24 cellular contexts compared by ENCODE assay signal in genomic region chr3:124456506-124456905, GRCh38.
"Had no signal": no experiment of that assay in that cellular context is flagged by ENCODE, and none has a peak within 500 bp of the region (broad histone marks: within the 10 kb centered on the region; RNA-seq: fewer than 3 reads in every experiment).

No MANE protein-coding gene starts in this region.

- H3K4me3 Mint-ChIP-seq: activated B cell treated with CpG ODN at 0.5 μM for 24 hours; activated CD4-positive, alpha-beta T cell treated with anti-CD3 and anti-CD28 coated beads for 36 hours; activated T-cell treated with anti-CD3 and anti-CD28 coated beads, Interleukin-2, amount 50 U/mL, for 24 hours; activated T-helper 17 cell treated with anti-CD3 and anti-CD28 coated beads, Interleukin-2, amount 50 U/mL, for 72 hours; natural killer cell; T-helper 2 cell treated with Interferon-gamma antibody and Interleukin-4, amounts not matched to agents 5 μg/mL and 100 μg/mL, for 36 hours; type B pancreatic cell had no signal

- H3K27ac ChIP-seq: prostate gland had no signal

- H3K4me1 Mint-ChIP-seq: activated CD4-positive, alpha-beta T cell treated with anti-CD3 and anti-CD28 coated beads for 36 hours; activated T-helper 17 cell treated with anti-CD3 and anti-CD28 coated beads, Interleukin-2, amount 50 U/mL, for 72 hours; natural killer cell had no signal

- H3K9me3 ChIP-seq: prostate gland, thoracic aorta had no signal

- H3K36me3 Mint-ChIP-seq: activated naive CD4-positive, alpha-beta T cell treated with anti-CD3 and anti-CD28 coated beads, Interleukin-2, amount 50 U/mL, for 72 hours; natural killer cell had no signal

- H3K4me1 ChIP-seq: prostate gland had no signal

- ATAC-seq: activated CD4-positive, alpha-beta T cell treated with anti-CD3 and anti-CD28 coated beads for 36 hours; activated naive CD4-positive, alpha-beta T cell treated with anti-CD3 and anti-CD28 coated beads, Interleukin-2, amount 50 U/mL, for 72 hours; activated T-helper 17 cell treated with anti-CD3 and anti-CD28 coated beads, Interleukin-2, amount 50 U/mL, for 72 hours; left lobe of liver; natural killer cell; SK-N-SH treated with all-trans-retinoic acid at 6 μM for 48 hours had no signal

- H3K27me3 Mint-ChIP-seq: type B pancreatic cell had no signal

- H3K4me3 ChIP-seq: prostate gland, thoracic aorta had no signal

- H3K9me3 Mint-ChIP-seq: activated B cell treated with CpG ODN at 0.5 μM for 24 hours; activated T-cell treated with anti-CD3 and anti-CD28 coated beads, Interleukin-2, amount 50 U/mL, for 24 hours; activated T-helper 17 cell treated with anti-CD3 and anti-CD28 coated beads, Interleukin-2, amount 50 U/mL, for 72 hours; natural killer cell; T-helper 2 cell treated with Interferon-gamma antibody and Interleukin-4, amounts not matched to agents 5 μg/mL and 100 μg/mL, for 36 hours; type B pancreatic cell had no signal

- H3K36me3 ChIP-seq: prostate gland had no signal

- H3K27ac Mint-ChIP-seq: activated B cell treated with CpG ODN at 0.5 μM for 24 hours; activated CD4-positive, alpha-beta T cell treated with anti-CD3 and anti-CD28 coated beads for 36 hours; activated naive CD4-positive, alpha-beta T cell treated with anti-CD3 and anti-CD28 coated beads, Interleukin-2, amount 50 U/mL, for 72 hours; activated T-cell treated with anti-CD3 and anti-CD28 coated beads, Interleukin-2, amount 50 U/mL, for 24 hours; activated T-helper 17 cell treated with anti-CD3 and anti-CD28 coated beads, Interleukin-2, amount 50 U/mL, for 72 hours; natural killer cell; T-helper 2 cell treated with Interferon-gamma antibody and Interleukin-4, amounts not matched to agents 5 μg/mL and 100 μg/mL, for 36 hours; type B pancreatic cell had no signal

- DNase-seq: activated B cell treated with CpG ODN at 0.5 μM for 24 hours; activated CD4-positive, alpha-beta T cell treated with anti-CD3 and anti-CD28 coated beads for 36 hours; activated CD4-positive, alpha-beta T cell treated with anti-CD3 and anti-CD28 coated beads, Interleukin-2, amount 50 U/mL, for 4 hours; activated CD8-positive, alpha-beta memory T cell treated with anti-CD3 and anti-CD28 coated beads for 24 hours; activated CD8-positive, alpha-beta memory T cell treated with anti-CD3 and anti-CD28 coated beads, Interleukin-2, amount 50 U/mL, for 4 hours; activated T-cell treated with anti-CD3 and anti-CD28 coated beads, Interleukin-2, amount 50 U/mL, for 24 hours; aorta; dermis blood vessel endothelial cell; effector memory CD4-positive, alpha-beta T cell; foreskin melanocyte; islet precursor cell; mammary epithelial cell; midbrain; natural killer cell; stimulated activated CD4-positive, alpha-beta T cell treated with anti-CD3 and anti-CD28 coated beads, Interleukin-4, amount 100 ng/mL, for 24 hours; stimulated activated naive CD4-positive, alpha-beta T cell treated with Interleukin-2 at 50 U/mL for 16 hours had no signal
